ENCODE assay signal across 17 cellular contexts in genomic region chr10:17506390-17506789, GRCh38. TPM values are rescaled to one million over a fixed set of nuclear protein-coding genes. Genes with fewer than 3 reads are reported as not detected.
DNase-seq lines count a peak whose midpoint lies in the region; ATAC-seq and TF ChIP-seq lines count a peak whose summit lies in the region.
"Had no signal": no experiment of that assay in that cellular context is flagged by ENCODE, and none has a peak within 500 bp of the region (broad histone marks: within the 10 kb centered on the region; RNA-seq: fewer than 3 reads in every experiment).

No MANE protein-coding gene starts in this region.

- H3K36me3 Mint-ChIP-seq in activated T-cell treated with anti-CD3 and anti-CD28 coated beads, Interleukin-2, amount 50 U/mL, for 24 hours (ENCODE audit: low read depth), result no peaks in the 10 kb centered on the region
- H3K36me3 Mint-ChIP-seq in activated naive CD4-positive, alpha-beta T cell treated with anti-CD3 and anti-CD28 coated beads, Interleukin-2, amount 50 U/mL, for 72 hours, result peaks cover 9 to 19% of the 10 kb centered on the region in 2 donors
- no peaks in the 10 kb centered on the region for H3K36me3 Mint-ChIP-seq in osteocyte (ENCODE audit: unreplicated experiment)

- peak overlapping the region; percentile 31 for H3K4me3 Mint-ChIP-seq in activated T-cell treated with anti-CD3 and anti-CD28 coated beads, Interleukin-2, amount 50 U/mL, for 24 hours
- H3K4me3 Mint-ChIP-seq in osteocyte (ENCODE audit: unreplicated experiment), result no peak overlapping the region

- peaks cover 33% of the 10 kb centered on the region for H3K4me1 Mint-ChIP-seq in activated T-cell treated with anti-CD3 and anti-CD28 coated beads, Interleukin-2, amount 50 U/mL, for 24 hours (ENCODE audit: low read depth)
- H3K4me1 Mint-ChIP-seq in osteocyte (ENCODE audit: unreplicated experiment), result peaks cover 37% of the 10 kb centered on the region

- peaks cover 9% of the 10 kb centered on the region for H3K9me3 Mint-ChIP-seq in activated T-cell treated with anti-CD3 and anti-CD28 coated beads, Interleukin-2, amount 50 U/mL, for 24 hours
- H3K9me3 Mint-ChIP-seq in activated naive CD4-positive, alpha-beta T cell treated with anti-CD3 and anti-CD28 coated beads, Interleukin-2, amount 50 U/mL, for 72 hours, result peaks cover 3 to 11% of the 10 kb centered on the region in 2 donors
- peaks cover 3% of the 10 kb centered on the region for H3K9me3 Mint-ChIP-seq in osteocyte (ENCODE audit: unreplicated experiment)

- no peak for DNase-seq in activated T-cell treated with anti-CD3 and anti-CD28 coated beads, Interleukin-2, amount 50 U/mL, for 24 hours
- no peak for DNase-seq in activated T-cell treated with anti-CD3 and anti-CD28 coated beads, Interleukin-2, amount 50 U/mL, for 48 hours
- peak; percentile 75 for DNase-seq in MV-4-11 (lab: John Stamatoyannopoulos, UW)
- no peak for DNase-seq in activated naive CD4-positive, alpha-beta T cell treated with anti-CD3 and anti-CD28 coated beads, Interleukin-2, amount 50 U/mL, for 72 hours (ENCODE audit: low spot score in 2 of 2)
- peak; percentile 2 for DNase-seq in osteocyte (ENCODE audit: extremely low spot score, unreplicated experiment)
- no peak for DNase-seq in DMS 273 (lab: John Stamatoyannopoulos, UW; ENCODE audit: unreplicated experiment)
- DNase-seq in DMS79 (lab: John Stamatoyannopoulos, UW), result no peak
- DNase-seq: ACHN; EL; gastrocnemius medialis; NCI-H187 treated with DMSO at 0.1 percent for 48 hours; NCI-H446 treated with DMSO at 0.1 percent for 48 hours; retina; stimulated activated naive CD4-positive, alpha-beta T cell treated with Interleukin-2 at 50 U/mL for 16 hours had no signal

- H3K27ac Mint-ChIP-seq in activated T-cell treated with anti-CD3 and anti-CD28 coated beads, Interleukin-2, amount 50 U/mL, for 24 hours, result peak overlapping the region; percentile 72
- peak overlapping the region; percentile 63 to 78 for H3K27ac Mint-ChIP-seq in activated naive CD4-positive, alpha-beta T cell treated with anti-CD3 and anti-CD28 coated beads, Interleukin-2, amount 50 U/mL, for 72 hours
- no peak overlapping the region for H3K27ac Mint-ChIP-seq in osteocyte (ENCODE audit: unreplicated experiment)

- ATAC-seq in activated naive CD4-positive, alpha-beta T cell treated with anti-CD3 and anti-CD28 coated beads, Interleukin-2, amount 50 U/mL, for 72 hours, result peak in 1 of 2 donors; percentile 44
- no peak for ATAC-seq in GM18517 (IDR thresholded peaks at IDR 0.05; ENCODE audit: unreplicated experiment)
- ATAC-seq: gastrocnemius medialis had no signal

- TF ChIP-seq CTCF in osteocyte (IDR thresholded peaks at IDR 0.05), result no peak

- no peaks in the 10 kb centered on the region for H3K27me3 Mint-ChIP-seq in activated T-cell treated with anti-CD3 and anti-CD28 coated beads, Interleukin-2, amount 50 U/mL, for 24 hours
- H3K27me3 Mint-ChIP-seq in osteocyte (ENCODE audit: unreplicated experiment), result no peaks in the 10 kb centered on the region

RNA-seq across cellular contexts. Expression of gene ST8SIA6, which starts 52.0 kb away (rescaled TPM):
- under 1 TPM in 1 of 2 donors, not detected in 1; 0.10 TPM for total RNA-seq in activated naive CD4-positive, alpha-beta T cell treated with anti-CD3 and anti-CD28 coated beads, Interleukin-2, amount 50 U/mL, for 72 hours
- total RNA-seq in osteocyte, result not detected in 2 replicates
- total RNA-seq: astrocyte, M059J had no signal

Comparison
In these comparisons a context has a peak if more than half of its experiments do, and no peak if none do; other contexts are left out.
1. DNase-seq: peak in MV-4-11 (single experiment) and osteocyte (single experiment); none in activated T-cell treated with anti-CD3 and anti-CD28 coated beads, Interleukin-2, amount 50 U/mL, for 24 hours (single experiment), activated T-cell treated with anti-CD3 and anti-CD28 coated beads, Interleukin-2, amount 50 U/mL, for 48 hours (0 of 2), activated naive CD4-positive, alpha-beta T cell treated with anti-CD3 and anti-CD28 coated beads, Interleukin-2, amount 50 U/mL, for 72 hours (0 of 2), DMS 273 (single experiment) and DMS79 (single experiment).